Comparison of ENCODE assay signal across 10 cellular contexts in genomic region chr7:157692156-157693011, GRCh38.
A peak's percentile ranks its signal among the peaks of the same experiment; 100 is the strongest.
DNase-seq lines count a peak whose midpoint lies in the region; ATAC-seq and TF ChIP-seq lines count a peak whose summit lies in the region.
"Had no signal": no experiment of that assay in that cellular context is flagged by ENCODE, and none has a peak within 500 bp of the region (broad histone marks: within the 10 kb centered on the region; RNA-seq: fewer than 3 reads in every experiment).

No MANE protein-coding gene starts in this region.

- peak; percentile 26 for ATAC-seq in left ventricle myocardium superior
- no peak for ATAC-seq in HG03354 (IDR thresholded peaks at IDR 0.05; ENCODE audit: poor library complexity, severe bottlenecking, unreplicated experiment)

- no peak overlapping the region for H3K14ac ChIP-seq in mesenchymal stem cell (ENCODE audit: low read length in 2 of 2)

- no peak overlapping the region for H3K9ac ChIP-seq in mesenchymal stem cell (ENCODE audit: low read length)

- H3K4me3 ChIP-seq in spleen (peak overlapping the region in 3 of 8 donors; percentile 15 to 63 (median 19)), mesenchymal stem cell (ENCODE audit: insufficient read depth in 1 of 2, low read depth in 1 of 2, low read length in 2 of 2) (no peak overlapping the region)
- H3K4me3 ChIP-seq: vagina had no signal

- H3K36me3 ChIP-seq in spleen (no peaks in the 10 kb centered on the region), mesenchymal stem cell (ENCODE audit: control insufficient read depth in 1 of 2, insufficient read depth in 2 of 2, low read depth in 1 of 2, low read length in 2 of 2) (no peaks in the 10 kb centered on the region)
- H3K36me3 ChIP-seq: vagina had no signal

- H2AFZ ChIP-seq in mesenchymal stem cell (ENCODE audit: low read depth, low read length), result no peak overlapping the region

- H3K4ac ChIP-seq in mesenchymal stem cell (ENCODE audit: low read depth in 1 of 2, low read length in 2 of 2), result no peak overlapping the region

- TF ChIP-seq POLR2A in spleen (IDR thresholded peaks at IDR 0.05) (no peak), erythroblast (IDR thresholded peaks at IDR 0.05; ENCODE audit: low read length) (no peak)

- H3K27ac ChIP-seq in spleen (no peak overlapping the region), mesenchymal stem cell (ENCODE audit: low read length, poor library complexity, severe bottlenecking) (no peak overlapping the region)
- H3K27ac ChIP-seq: vagina had no signal

- H3K9me3 ChIP-seq in spleen, result peaks cover 0 to 7% (median 0%) of the 10 kb centered on the region in 8 donors
- no peaks in the 10 kb centered on the region for H3K9me3 ChIP-seq in mesenchymal stem cell (ENCODE audit: control insufficient read depth, low read length)
- H3K9me3 ChIP-seq: vagina had no signal

- intact Hi-C loops in left ventricle myocardium superior (cut with micrococcal nuclease), result no loop called here
- intact Hi-C loops in spleen (cut with DNase I; ENCODE audit: low total_unique reads), result no loop called here

- no peak overlapping the region for H2BK15ac ChIP-seq in mesenchymal stem cell (ENCODE audit: low read depth, poor library complexity, severe bottlenecking)

- H4K91ac ChIP-seq in mesenchymal stem cell (ENCODE audit: low read length), result no peak overlapping the region

- H2BK5ac ChIP-seq in mesenchymal stem cell (ENCODE audit: low read depth, low read length, poor library complexity, severe bottlenecking), result no peak overlapping the region

- no peak for TF ChIP-seq CTCF in spleen (IDR thresholded peaks at IDR 0.05 in 8 of 11, conservative IDR thresholded peaks at IDR 0.05 in 3 of 11)

- H3K79me1 ChIP-seq in mesenchymal stem cell (replicated peaks; ENCODE audit: low read length, poor library complexity, severe bottlenecking), result no peaks in the 10 kb centered on the region

- no peak overlapping the region for H2BK12ac ChIP-seq in mesenchymal stem cell (ENCODE audit: low read length in 2 of 2)

- no peak overlapping the region for H3K18ac ChIP-seq in mesenchymal stem cell (ENCODE audit: low read depth in 1 of 2, low read length in 2 of 2)

- H2AK5ac ChIP-seq in mesenchymal stem cell (ENCODE audit: low read length, severe bottlenecking), result no peak overlapping the region

- H4K8ac ChIP-seq in mesenchymal stem cell (ENCODE audit: low read length), result no peak overlapping the region

- DNase-seq in activated effector memory CD4-positive, alpha-beta T cell treated with anti-CD3 and anti-CD28 coated beads, Interleukin-2, amount 50 U/mL, for 16 hours, result peak; percentile 59
- DNase-seq in activated effector memory CD4-positive, alpha-beta T cell treated with Interleukin-2 at 50 U/mL for 16 hours, result no peak
- DNase-seq in NCI-H146 (lab: John Stamatoyannopoulos, UW), result peak; percentile 84
- peak; percentile 29 for DNase-seq in left ventricle myocardium superior
- DNase-seq in spleen, result peak; percentile 65
- DNase-seq in erythroblast (lab: John Stamatoyannopoulos, UW), result no peak
- DNase-seq in mesenchymal stem cell, result no peak
- DNase-seq: stimulated activated CD4-positive, alpha-beta T cell treated with anti-CD3 and anti-CD28 coated beads, Interleukin-12 subunit alpha, Interleukin-12 subunit beta, amount 100 ng/mL, for 4 hours had no signal

- H2BK120ac ChIP-seq in mesenchymal stem cell (ENCODE audit: low read depth, low read length), result no peak overlapping the region

- no peak overlapping the region for H3K23ac ChIP-seq in mesenchymal stem cell (ENCODE audit: low read length in 2 of 2)

- 3 to 4% (median 4%) methylated on average over 30 to 68 of the region's 68 CpGs for WGBS in spleen, 5 donors
- 4% methylated on average over 63 of the region's 68 CpGs for WGBS in mesenchymal stem cell

- H3K4me2 ChIP-seq in mesenchymal stem cell (ENCODE audit: low read length, poor library complexity, severe bottlenecking), result no peak overlapping the region

- H3K4me1 ChIP-seq in spleen, result peaks cover 18 to 58% (median 46%) of the 10 kb centered on the region in 6 donors
- peaks cover 34% of the 10 kb centered on the region for H3K4me1 ChIP-seq in mesenchymal stem cell (ENCODE audit: control insufficient read depth, insufficient read depth, low read depth, low read length)

- H3K27me3 ChIP-seq in spleen (replicated peaks in 1 of 7) (peaks cover 12 to 81% (median 60%) of the 10 kb centered on the region in 7 donors), mesenchymal stem cell (ENCODE audit: control insufficient read depth in 1 of 2, insufficient read depth in 1 of 2, low read length in 2 of 2) (peaks cover 55 to 57% of the 10 kb centered on the region in 2 experiments)

Comparison
In these comparisons a context has a peak if more than half of its experiments do, and no peak if none do; other contexts are left out.
1. DNase-seq: peak in activated effector memory CD4-positive, alpha-beta T cell treated with anti-CD3 and anti-CD28 coated beads, Interleukin-2, amount 50 U/mL, for 16 hours (single experiment), NCI-H146 (single experiment), left ventricle myocardium superior (single experiment) and spleen (single experiment); none in activated effector memory CD4-positive, alpha-beta T cell treated with Interleukin-2 at 50 U/mL for 16 hours (single experiment), erythroblast (0 of 2) and mesenchymal stem cell (single experiment).